16 cellular contexts compared by ENCODE assay signal in the genomic region with DNA sequence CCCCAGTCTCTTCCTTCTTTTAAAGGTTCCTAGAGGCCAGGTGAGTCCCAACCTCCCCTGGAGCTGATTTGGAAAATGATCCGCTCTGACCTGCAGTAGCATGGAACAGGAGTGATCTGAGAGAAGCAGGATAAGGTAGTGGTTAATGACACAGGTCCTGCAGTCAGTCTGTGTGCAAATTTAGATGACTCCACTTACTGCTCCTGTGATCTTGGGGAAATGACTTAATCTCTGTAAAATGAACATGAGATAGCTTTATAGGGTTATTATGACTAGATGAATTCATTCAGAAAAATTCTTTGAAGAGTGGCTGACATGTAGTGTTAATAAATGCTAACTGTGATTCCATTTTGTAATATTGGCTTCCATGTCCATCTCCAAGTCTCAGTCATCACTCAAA.
"Had no signal": no experiment of that assay in that cellular context is flagged by ENCODE, and none has a peak within 500 bp of the region (broad histone marks: within the 10 kb centered on the region; RNA-seq: fewer than 3 reads in every experiment).

No MANE protein-coding gene starts in this region.

- H3K4me1 Mint-ChIP-seq: activated naive CD4-positive, alpha-beta T cell treated with anti-CD3 and anti-CD28 coated beads, Interleukin-2, amount 10 ng/mL, durations not matched to agents 7 days and 5 days; activated T-helper 17 cell treated with anti-CD3 and anti-CD28 coated beads, Interleukin-2, amount 50 U/mL, for 72 hours had no signal

- H3K36me3 ChIP-seq: adrenal gland, lower lobe of right lung, sigmoid colon had no signal

- H3K9me3 Mint-ChIP-seq: activated B cell treated with CpG ODN at 0.5 μM for 24 hours; activated CD4-positive, alpha-beta T cell treated with anti-CD3 and anti-CD28 coated beads, Interleukin-2, amount 10 ng/mL, durations not matched to agents 24 days and 14 days; activated naive CD4-positive, alpha-beta T cell treated with anti-CD3 and anti-CD28 coated beads, Interleukin-2, amount 10 ng/mL, durations not matched to agents 7 days and 5 days; activated T-helper 17 cell treated with anti-CD3 and anti-CD28 coated beads, Interleukin-2, amount 50 U/mL, for 72 hours; naive B cell; T-helper 1 cell treated with Interleukin-12 subunit alpha and Interleukin-12 subunit beta and Interleukin-4 antibody, amounts not matched to agents 30 μg/mL and 1 μg/mL, for 36 hours had no signal

- H3K27ac Mint-ChIP-seq: activated B cell treated with CpG ODN at 0.5 μM for 24 hours; activated CD4-positive, alpha-beta T cell treated with anti-CD3 and anti-CD28 coated beads, Interleukin-2, amount 10 ng/mL, durations not matched to agents 24 days and 14 days; activated naive CD4-positive, alpha-beta T cell treated with anti-CD3 and anti-CD28 coated beads, Interleukin-2, amount 10 ng/mL, durations not matched to agents 7 days and 5 days; activated T-helper 17 cell treated with anti-CD3 and anti-CD28 coated beads, Interleukin-2, amount 50 U/mL, for 72 hours; naive B cell; T-helper 1 cell treated with Interleukin-12 subunit alpha and Interleukin-12 subunit beta and Interleukin-4 antibody, amounts not matched to agents 30 μg/mL and 1 μg/mL, for 36 hours had no signal

- H3K4me3 ChIP-seq: hepatocyte had no signal

- H3K9me3 ChIP-seq: adrenal gland, lower lobe of right lung, sigmoid colon had no signal

- H3K4me3 Mint-ChIP-seq: activated B cell treated with CpG ODN at 0.5 μM for 24 hours; activated CD4-positive, alpha-beta T cell treated with anti-CD3 and anti-CD28 coated beads, Interleukin-2, amount 10 ng/mL, durations not matched to agents 24 days and 14 days; activated naive CD4-positive, alpha-beta T cell treated with anti-CD3 and anti-CD28 coated beads, Interleukin-2, amount 10 ng/mL, durations not matched to agents 7 days and 5 days; activated T-helper 17 cell treated with anti-CD3 and anti-CD28 coated beads, Interleukin-2, amount 50 U/mL, for 72 hours; T-helper 1 cell treated with Interleukin-12 subunit alpha and Interleukin-12 subunit beta and Interleukin-4 antibody, amounts not matched to agents 30 μg/mL and 1 μg/mL, for 36 hours had no signal

- H3K79me2 ChIP-seq: hepatocyte had no signal

- DNase-seq: activated B cell treated with CpG ODN at 0.5 μM for 24 hours; activated CD4-positive, alpha-beta T cell treated with anti-CD3 and anti-CD28 coated beads, Interleukin-2, amount 10 ng/mL, durations not matched to agents 24 days and 14 days; activated CD8-positive, alpha-beta memory T cell treated with anti-CD3 and anti-CD28 coated beads for 24 hours; activated naive CD4-positive, alpha-beta T cell treated with anti-CD3 and anti-CD28 coated beads, Interleukin-2, amount 10 ng/mL, durations not matched to agents 7 days and 5 days; activated T-cell treated with anti-CD3 and anti-CD28 coated beads for 4 hours; adrenal gland; effector memory CD4-positive, alpha-beta T cell; lower lobe of right lung; naive B cell; sigmoid colon; stimulated activated CD4-positive, alpha-beta T cell treated with anti-CD3 and anti-CD28 coated beads, Interleukin-12 subunit alpha, Interleukin-12 subunit beta, amount 100 ng/mL, for 4 hours; stimulated activated CD4-positive, alpha-beta T cell treated with anti-CD3 and anti-CD28 coated beads, Interleukin-2, amount 100 ng/mL, for 48 hours; stimulated activated naive CD4-positive, alpha-beta T cell treated with Interleukin-2 at 50 U/mL for 16 hours had no signal

- H3K27ac ChIP-seq: adrenal gland, hepatocyte, lower lobe of right lung, sigmoid colon had no signal

- ATAC-seq: activated T-helper 17 cell treated with anti-CD3 and anti-CD28 coated beads, Interleukin-2, amount 50 U/mL, for 72 hours had no signal

- H3K36me3 Mint-ChIP-seq: activated naive CD4-positive, alpha-beta T cell treated with anti-CD3 and anti-CD28 coated beads, Interleukin-2, amount 10 ng/mL, durations not matched to agents 7 days and 5 days; naive B cell had no signal

- H2AFZ ChIP-seq: hepatocyte had no signal
